ENCODE assay signal across 7 cellular contexts in genomic region chr1:56776581-56776980, GRCh38. TPM values are rescaled to one million over a fixed set of nuclear protein-coding genes. Genes with fewer than 3 reads are reported as not detected.
"Had no signal": no experiment of that assay in that cellular context is flagged by ENCODE, and none has a peak within 500 bp of the region (broad histone marks: within the 10 kb centered on the region; RNA-seq: fewer than 3 reads in every experiment).

No MANE protein-coding gene starts in this region.

- H3K9me3 Mint-ChIP-seq: GM23338, H9 had no signal

- H3K4me3 ChIP-seq: GM23338 had no signal

- H3K4me2 ChIP-seq: GM23338 had no signal

- H3K27ac ChIP-seq: HL-60 had no signal

- ATAC-seq: GM23338 had no signal

- H3K27ac Mint-ChIP-seq: GM23338, IgD-negative memory B cell had no signal

- H2AFZ ChIP-seq: GM23338 had no signal

- H3K27me3 Mint-ChIP-seq: IgD-negative memory B cell had no signal

- DNase-seq: H9, HCEC 1CT, KBM-7 had no signal

- H3K4me3 Mint-ChIP-seq: GM23338, H9, IgD-negative memory B cell had no signal

RNA-seq across cellular contexts. Expression of gene FYB2, which starts 42.6 kb away (rescaled TPM):
- total RNA-seq: GM23338, HT1080 had no signal
- polyA plus RNA-seq: IgD-negative memory B cell had no signal
